8 cellular contexts compared by ENCODE assay signal in genomic region chr5:75054110-75054930, GRCh38. TPM values are rescaled to one million over a fixed set of nuclear protein-coding genes. Genes with fewer than 3 reads are reported as not detected.
DNase-seq lines count a peak whose midpoint lies in the region; TF ChIP-seq lines count a peak whose summit lies in the region.

No MANE protein-coding gene starts in this region.

- TF ChIP-seq CTCF in AG09309 (IDR thresholded peaks at IDR 0.05; ENCODE audit: control insufficient read depth, insufficient read depth, low read depth, low read length, missing control alignments) = no peak
- no peak for TF ChIP-seq CTCF in chondrocyte (IDR thresholded peaks at IDR 0.05)
- TF ChIP-seq CTCF in liver (IDR thresholded peaks at IDR 0.05; ENCODE audit: low read depth, low read length, missing input control) = no peak

- H3K27ac Mint-ChIP-seq in chondrocyte (ENCODE audit: unreplicated experiment) = peak overlapping the region; percentile 96

- H3K9me3 ChIP-seq in HUES48 (ENCODE audit: control insufficient read depth, insufficient read depth, low read length) = no peaks in the 10 kb centered on the region
- H3K9me3 ChIP-seq in liver (ENCODE audit: control insufficient read depth in 4 of 4, low read length in 3 of 4) = no peaks in the 10 kb centered on the region
- no peaks in the 10 kb centered on the region for H3K9me3 ChIP-seq in thymus (ENCODE audit: control insufficient read depth)

- H3K27me3 Mint-ChIP-seq in chondrocyte (ENCODE audit: low read depth) = no peaks in the 10 kb centered on the region

- peak overlapping the region; percentile 84 for H3K9ac ChIP-seq in HUES48 (ENCODE audit: low read depth, low read length)
- no peak overlapping the region for H3K9ac ChIP-seq in liver (ENCODE audit: low read depth in 1 of 2, low read length in 2 of 2)

- H3K27me3 ChIP-seq in HUES48 (ENCODE audit: control insufficient read depth, insufficient read depth, low read length) (peaks cover 45% of the 10 kb centered on the region), liver (ENCODE audit: control insufficient read depth in 4 of 4, insufficient read depth in 4 of 4, low read length in 3 of 4) (no peaks in the 10 kb centered on the region), thymus (ENCODE audit: control insufficient read depth, insufficient read depth) (no peaks in the 10 kb centered on the region)

- DNase-seq in AG09309 (ENCODE audit: low read depth) (peak; percentile 24), chondrocyte (ENCODE audit: low spot score) (no peak), SHP77 (lab: John Stamatoyannopoulos, UW) (no peak), SKM-1 (lab: John Stamatoyannopoulos, UW; ENCODE audit: unreplicated experiment) (no peak)
- DNase-seq in NK-92 treated with Interleukin-12 subunit alpha and Interleukin-12 subunit beta, amount 100 ng/mL, for 24 hours (lab: John Stamatoyannopoulos, UW) = no peak

- peak overlapping the region; percentile 85 for H3K4me3 Mint-ChIP-seq in chondrocyte (ENCODE audit: unreplicated experiment)

- H3K4me1 ChIP-seq in HUES48 (ENCODE audit: control insufficient read depth, insufficient read depth, low read length) = peaks cover 49% of the 10 kb centered on the region
- H3K4me1 ChIP-seq in liver (ENCODE audit: control insufficient read depth in 4 of 4, insufficient read depth in 4 of 4, low read length in 3 of 4) = peaks cover 3 to 17% (median 11%) of the 10 kb centered on the region in 4 donors
- peaks cover 65% of the 10 kb centered on the region for H3K4me1 ChIP-seq in thymus (ENCODE audit: control insufficient read depth, insufficient read depth, low read length)

- H3K4me1 Mint-ChIP-seq in chondrocyte (ENCODE audit: low read depth) = peaks cover 53% of the 10 kb centered on the region

- H3K4me3 ChIP-seq in AG09309 (ENCODE audit: control insufficient read depth, low read depth, low read length) (peak overlapping the region; percentile 81), HUES48 (ENCODE audit: low read depth, low read length) (peak overlapping the region; percentile 70), liver (ENCODE audit: low read depth in 1 of 3, low read length in 3 of 3) (peak overlapping the region; percentile 74 to 88 (median 81)), thymus (ENCODE audit: low read length) (peak overlapping the region; percentile 97)

- no peaks in the 10 kb centered on the region for H3K36me3 Mint-ChIP-seq in chondrocyte (ENCODE audit: low read depth)

- no peak for TF ChIP-seq RAD21 in liver (IDR thresholded peaks at IDR 0.05)

- no peaks in the 10 kb centered on the region for H3K9me3 Mint-ChIP-seq in chondrocyte (ENCODE audit: low read depth)

- H3K36me3 ChIP-seq in HUES48 (ENCODE audit: control insufficient read depth, insufficient read depth, low read length) (no peaks in the 10 kb centered on the region), liver (ENCODE audit: control insufficient read depth in 4 of 4, insufficient read depth in 3 of 4, low read depth in 1 of 4, low read length in 3 of 4) (no peaks in the 10 kb centered on the region), thymus (ENCODE audit: control insufficient read depth, insufficient read depth) (no peaks in the 10 kb centered on the region)

- H3K27ac ChIP-seq in HUES48 (ENCODE audit: low read depth, low read length) = peak overlapping the region; percentile 84
- H3K27ac ChIP-seq in liver (ENCODE audit: low read depth in 1 of 2, low read length in 2 of 2) = peak overlapping the region; percentile 66 to 83
- peak overlapping the region; percentile 98 for H3K27ac ChIP-seq in thymus (ENCODE audit: low read depth)

- 28% methylated on average over 29 of the region's 29 CpGs for WGBS in liver
- WGBS in thymus = 62% methylated on average over 29 of the region's 29 CpGs

TF ChIP-seq in liver, 16 proteins besides CTCF, POLR2A, EP300 and RAD21:
- no peak for TF ChIP-seq RXRA (IDR thresholded peaks at IDR 0.05)
- TF ChIP-seq MAX (IDR thresholded peaks at IDR 0.05) = no peak
- no peak for TF ChIP-seq NR2F2 (IDR thresholded peaks at IDR 0.05)
- no peak for TF ChIP-seq ZBTB33 (IDR thresholded peaks at IDR 0.05)

RNA-seq across cellular contexts. Expression of gene GCNT4, which starts 2.0 kb away (rescaled TPM):
- total RNA-seq in chondrocyte (0.65 to 2.6 TPM (median 2.6 TPM) in 3 replicates), liver (1 to 10 TPM in 1 of 2 donors, under 1 TPM in 1; 0.51 to 1.3 TPM)
- polyA plus RNA-seq in liver (under 1 TPM; 0.25 to 0.26 TPM), thymus (20.7 TPM)
